ENCODE assay signal across 9 cellular contexts in the genomic region with DNA sequence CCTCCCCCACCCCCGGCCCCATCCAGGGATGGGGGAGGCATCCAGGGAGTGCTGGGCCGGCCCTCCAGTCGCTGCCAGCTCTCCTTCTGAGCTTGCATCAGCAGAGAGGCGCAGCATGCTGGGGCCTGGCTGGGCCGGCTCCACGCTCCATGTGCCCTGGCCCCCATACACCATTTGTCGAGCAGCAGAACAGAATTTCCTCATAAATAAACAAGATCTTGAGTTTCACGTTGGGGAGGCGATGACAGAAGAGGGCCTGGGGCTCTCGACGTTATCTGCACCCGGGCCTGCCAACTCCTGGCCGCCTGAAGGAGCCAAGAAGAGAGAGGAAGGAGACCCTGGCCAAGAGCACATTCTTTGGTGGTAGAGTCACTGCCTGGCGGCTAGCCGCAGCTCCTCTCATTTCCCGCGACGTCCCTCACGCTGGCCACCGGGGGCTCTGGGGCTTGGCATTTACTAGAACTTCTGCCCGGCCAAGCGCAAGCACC.
DNase-seq lines count a peak whose midpoint lies in the region; ATAC-seq and TF ChIP-seq lines count a peak whose summit lies in the region.
"Had no signal": no experiment of that assay in that cellular context is flagged by ENCODE, and none has a peak within 500 bp of the region (broad histone marks: within the 10 kb centered on the region; RNA-seq: fewer than 3 reads in every experiment).

No MANE protein-coding gene starts in this region.

- H3K36me3 ChIP-seq in lower lobe of right lung (no peaks in the 10 kb centered on the region), A673 (ENCODE audit: insufficient read depth, low read length, poor library complexity, severe bottlenecking) (no peaks in the 10 kb centered on the region)
- no peaks in the 10 kb centered on the region for H3K36me3 ChIP-seq in effector memory CD4-positive, alpha-beta T cell (ENCODE audit: control insufficient read depth, insufficient read depth, low read length)
- H3K36me3 ChIP-seq: Peyer's patch had no signal

- POLR2A ChIA-PET in A673 (lab: Charles Lee; ENCODE audit: low non-redundant PET) = no interaction called here

- no peak overlapping the region for H3K4me3 ChIP-seq in epithelial cell of esophagus (ENCODE audit: low read length)
- H3K4me3 ChIP-seq in lower lobe of right lung = no peak overlapping the region
- no peak overlapping the region for H3K4me3 ChIP-seq in effector memory CD4-positive, alpha-beta T cell (ENCODE audit: insufficient read depth, low read depth, low read length, poor library complexity, severe bottlenecking)
- no peak overlapping the region for H3K4me3 ChIP-seq in A673 (ENCODE audit: low read depth, low read length, poor library complexity, severe bottlenecking)
- H3K4me3 ChIP-seq: Peyer's patch had no signal

- no peak for TF ChIP-seq CTCF in epithelial cell of esophagus (IDR thresholded peaks at IDR 0.05; ENCODE audit: insufficient read depth, low read depth, low read length, missing control alignments)
- peak; percentile 27 for TF ChIP-seq CTCF in lower lobe of right lung (IDR thresholded peaks at IDR 0.05)
- TF ChIP-seq CTCF in A673 (conservative IDR thresholded peaks at IDR 0.05; ENCODE audit: low read depth, low read length) = no peak

- H3K27me3 ChIP-seq in lower lobe of right lung (ENCODE audit: low read depth) (no peaks in the 10 kb centered on the region), A673 (replicated peaks; ENCODE audit: insufficient read depth, low read depth, low read length, poor library complexity) (no peaks in the 10 kb centered on the region)
- no peaks in the 10 kb centered on the region for H3K27me3 ChIP-seq in effector memory CD4-positive, alpha-beta T cell (replicated peaks; ENCODE audit: control insufficient read depth, insufficient read depth, low read length, poor library complexity, severe bottlenecking)
- H3K27me3 ChIP-seq: Peyer's patch had no signal

- DNase-seq in NCI-H446 (lab: John Stamatoyannopoulos, UW) = peak; percentile 91 to 92
- DNase-seq in epithelial cell of esophagus (ENCODE audit: low read depth) = peak; percentile 63
- DNase-seq in lower lobe of right lung = peak; percentile 83
- no peak for DNase-seq in effector memory CD4-positive, alpha-beta T cell
- DNase-seq in A673 (ENCODE audit: low spot score) = no peak
- DNase-seq: NCI-H1105 treated with DMSO at 0.1 percent for 48 hours, Peyer's patch had no signal

- CTCF ChIA-PET in A673 (lab: Charles Lee) = no interaction called here

- peaks cover 12% of the 10 kb centered on the region for H3K4me1 ChIP-seq in lower lobe of right lung
- H3K4me1 ChIP-seq in effector memory CD4-positive, alpha-beta T cell (ENCODE audit: control insufficient read depth, insufficient read depth, low read length, poor library complexity, severe bottlenecking) = no peaks in the 10 kb centered on the region
- H3K4me1 ChIP-seq in A673 (ENCODE audit: insufficient read depth, low read length, poor library complexity, severe bottlenecking) = no peaks in the 10 kb centered on the region
- H3K4me1 ChIP-seq: Peyer's patch had no signal

- H3K27ac ChIP-seq in lower lobe of right lung (peak overlapping the region; percentile 64), A673 (ENCODE audit: low read depth, low read length, poor library complexity, severe bottlenecking) (no peak overlapping the region)
- no peak overlapping the region for H3K27ac ChIP-seq in effector memory CD4-positive, alpha-beta T cell (ENCODE audit: insufficient read depth, low read length, poor library complexity, severe bottlenecking)
- H3K27ac ChIP-seq: Peyer's patch had no signal

- ATAC-seq in lower lobe of right lung (peak; percentile 90), GM19324 (IDR thresholded peaks at IDR 0.05; ENCODE audit: low FRiP score, unreplicated experiment) (no peak), HG03175 (IDR thresholded peaks at IDR 0.05; ENCODE audit: unreplicated experiment) (no peak)

- BruUV-seq in A673 (replicated peaks; lab: Mats Ljungman, UMichigan) = no TSS peak

- intact Hi-C loops in lower lobe of right lung (cut with DNase I) (no loop called here), A673 (cut with micrococcal nuclease; ENCODE audit: unreplicated experiment) (no loop called here)

- H3K9me3 ChIP-seq in lower lobe of right lung = no peaks in the 10 kb centered on the region
- no peaks in the 10 kb centered on the region for H3K9me3 ChIP-seq in effector memory CD4-positive, alpha-beta T cell (ENCODE audit: control insufficient read depth, low read length)
- no peaks in the 10 kb centered on the region for H3K9me3 ChIP-seq in A673 (ENCODE audit: low read depth, low read length, poor library complexity, severe bottlenecking)
- H3K9me3 ChIP-seq: Peyer's patch had no signal

Comparison
In these comparisons a context has a peak if more than half of its experiments do, and no peak if none do; other contexts are left out.
1. DNase-seq: peak in NCI-H446 (2 of 2), epithelial cell of esophagus (single experiment) and lower lobe of right lung (single experiment); none in effector memory CD4-positive, alpha-beta T cell (0 of 3) and A673 (single experiment).
2. ATAC-seq: peak in lower lobe of right lung (2 of 2); none in GM19324 (single experiment) and HG03175 (single experiment).